ENCODE assay signal across 1 cellular context in genomic region chr16:27625050-27625697, GRCh38.
TF ChIP-seq lines count a peak whose summit lies in the region.

No MANE protein-coding gene starts in this region.

TF ChIP-seq in HepG2, 621 proteins besides CTCF, POLR2A, EP300 and RAD21 (continued from another document and continues in another):
- TF ChIP-seq, protein P1, sequence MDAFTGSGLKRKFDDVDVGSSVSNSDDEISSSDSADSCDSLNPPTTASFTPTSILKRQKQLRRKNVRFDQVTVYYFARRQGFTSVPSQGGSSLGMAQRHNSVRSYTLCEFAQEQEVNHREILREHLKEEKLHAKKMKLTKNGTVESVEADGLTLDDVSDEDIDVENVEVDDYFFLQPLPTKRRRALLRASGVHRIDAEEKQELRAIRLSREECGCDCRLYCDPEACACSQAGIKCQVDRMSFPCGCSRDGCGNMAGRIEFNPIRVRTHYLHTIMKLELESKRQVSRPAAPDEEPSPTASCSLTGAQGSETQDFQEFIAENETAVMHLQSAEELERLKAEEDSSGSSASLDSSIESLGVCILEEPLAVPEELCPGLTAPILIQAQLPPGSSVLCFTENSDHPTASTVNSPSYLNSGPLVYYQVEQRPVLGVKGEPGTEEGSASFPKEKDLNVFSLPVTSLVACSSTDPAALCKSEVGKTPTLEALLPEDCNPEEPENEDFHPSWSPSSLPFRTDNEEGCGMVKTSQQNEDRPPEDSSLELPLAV (CRISPR knock-in tag; conservative IDR thresholded peaks at IDR 0.05; ENCODE audit: low read depth) = no peak
- TF ChIP-seq HINFP (CRISPR knock-in tag; IDR thresholded peaks at IDR 0.05; ENCODE audit: low read depth) = no peak
- peak; percentile 85 for TF ChIP-seq CEBPG (CRISPR knock-in tag; IDR thresholded peaks at IDR 0.05)
- TF ChIP-seq HDAC2 (CRISPR knock-in tag; IDR thresholded peaks at IDR 0.05) = peak; percentile 32; the same call in 1 of the 2 replicates
- 0 out of 2 replicates have a peak, but pooled peaks have one; percentile 12 for TF ChIP-seq FOXK2 (IDR thresholded peaks at IDR 0.05)
- peak; percentile 58; the same call in 1 of the 2 replicates for TF ChIP-seq CHD4 (IDR thresholded peaks at IDR 0.05; ENCODE audit: borderline replicate concordance, low read length)
- TF ChIP-seq, protein P2, sequence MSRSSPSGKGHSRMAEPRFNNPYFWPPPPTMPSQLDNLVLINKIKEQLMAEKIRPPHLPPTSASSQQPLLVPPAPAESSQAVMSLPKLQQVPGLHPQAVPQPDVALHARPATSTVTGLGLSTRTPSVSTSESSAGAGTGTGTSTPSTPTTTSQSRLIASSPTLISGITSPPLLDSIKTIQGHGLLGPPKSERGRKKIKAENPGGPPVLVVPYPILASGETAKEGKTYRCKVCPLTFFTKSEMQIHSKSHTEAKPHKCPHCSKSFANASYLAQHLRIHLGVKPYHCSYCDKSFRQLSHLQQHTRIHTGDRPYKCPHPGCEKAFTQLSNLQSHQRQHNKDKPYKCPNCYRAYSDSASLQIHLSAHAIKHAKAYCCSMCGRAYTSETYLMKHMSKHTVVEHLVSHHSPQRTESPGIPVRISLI (CRISPR knock-in tag; IDR thresholded peaks at IDR 0.05; ENCODE audit: borderline replicate concordance) = no peak
- peak; percentile 58; the same call in 1 of the 2 replicates for TF ChIP-seq ETV5 (CRISPR knock-in tag; IDR thresholded peaks at IDR 0.05; ENCODE audit: borderline replicate concordance)
- TF ChIP-seq ZNF207 (IDR thresholded peaks at IDR 0.05; ENCODE audit: borderline replicate concordance) = no peak
- TF ChIP-seq ZNF180 (CRISPR knock-in tag; IDR thresholded peaks at IDR 0.05; ENCODE audit: borderline replicate concordance, low read depth) = no peak
- TF ChIP-seq, protein P3, sequence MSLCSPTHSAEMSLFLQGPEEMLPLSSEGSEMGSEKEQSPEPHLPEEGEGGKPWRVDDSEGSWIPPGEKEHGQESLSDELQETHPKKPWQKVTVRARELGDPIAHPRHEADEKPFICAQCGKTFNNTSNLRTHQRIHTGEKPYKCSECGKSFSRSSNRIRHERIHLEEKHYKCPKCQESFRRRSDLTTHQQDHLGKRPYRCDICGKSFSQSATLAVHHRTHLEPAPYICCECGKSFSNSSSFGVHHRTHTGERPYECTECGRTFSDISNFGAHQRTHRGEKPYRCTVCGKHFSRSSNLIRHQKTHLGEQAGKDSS (CRISPR knock-in tag; IDR thresholded peaks at IDR 0.05; ENCODE audit: borderline replicate concordance, low read depth) = no peak
- TF ChIP-seq NPAS2 (CRISPR knock-in tag; IDR thresholded peaks at IDR 0.05; ENCODE audit: borderline replicate concordance) = no peak
- TF ChIP-seq ZNF280B (CRISPR knock-in tag; IDR thresholded peaks at IDR 0.05; ENCODE audit: borderline replicate concordance) = no peak
- TF ChIP-seq, protein P4, sequence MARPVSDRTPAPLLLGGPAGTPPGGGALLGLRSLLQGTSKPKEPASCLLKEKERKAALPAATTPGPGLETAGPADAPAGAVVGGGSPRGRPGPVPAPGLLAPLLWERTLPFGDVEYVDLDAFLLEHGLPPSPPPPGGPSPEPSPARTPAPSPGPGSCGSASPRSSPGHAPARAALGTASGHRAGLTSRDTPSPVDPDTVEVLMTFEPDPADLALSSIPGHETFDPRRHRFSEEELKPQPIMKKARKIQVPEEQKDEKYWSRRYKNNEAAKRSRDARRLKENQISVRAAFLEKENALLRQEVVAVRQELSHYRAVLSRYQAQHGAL (CRISPR knock-in tag; IDR thresholded peaks at IDR 0.05; ENCODE audit: not compliant biosample characterization) = no peak
- TF ChIP-seq ZNF234 (CRISPR knock-in tag; conservative IDR thresholded peaks at IDR 0.05) = no peak
- TF ChIP-seq, protein P5, sequence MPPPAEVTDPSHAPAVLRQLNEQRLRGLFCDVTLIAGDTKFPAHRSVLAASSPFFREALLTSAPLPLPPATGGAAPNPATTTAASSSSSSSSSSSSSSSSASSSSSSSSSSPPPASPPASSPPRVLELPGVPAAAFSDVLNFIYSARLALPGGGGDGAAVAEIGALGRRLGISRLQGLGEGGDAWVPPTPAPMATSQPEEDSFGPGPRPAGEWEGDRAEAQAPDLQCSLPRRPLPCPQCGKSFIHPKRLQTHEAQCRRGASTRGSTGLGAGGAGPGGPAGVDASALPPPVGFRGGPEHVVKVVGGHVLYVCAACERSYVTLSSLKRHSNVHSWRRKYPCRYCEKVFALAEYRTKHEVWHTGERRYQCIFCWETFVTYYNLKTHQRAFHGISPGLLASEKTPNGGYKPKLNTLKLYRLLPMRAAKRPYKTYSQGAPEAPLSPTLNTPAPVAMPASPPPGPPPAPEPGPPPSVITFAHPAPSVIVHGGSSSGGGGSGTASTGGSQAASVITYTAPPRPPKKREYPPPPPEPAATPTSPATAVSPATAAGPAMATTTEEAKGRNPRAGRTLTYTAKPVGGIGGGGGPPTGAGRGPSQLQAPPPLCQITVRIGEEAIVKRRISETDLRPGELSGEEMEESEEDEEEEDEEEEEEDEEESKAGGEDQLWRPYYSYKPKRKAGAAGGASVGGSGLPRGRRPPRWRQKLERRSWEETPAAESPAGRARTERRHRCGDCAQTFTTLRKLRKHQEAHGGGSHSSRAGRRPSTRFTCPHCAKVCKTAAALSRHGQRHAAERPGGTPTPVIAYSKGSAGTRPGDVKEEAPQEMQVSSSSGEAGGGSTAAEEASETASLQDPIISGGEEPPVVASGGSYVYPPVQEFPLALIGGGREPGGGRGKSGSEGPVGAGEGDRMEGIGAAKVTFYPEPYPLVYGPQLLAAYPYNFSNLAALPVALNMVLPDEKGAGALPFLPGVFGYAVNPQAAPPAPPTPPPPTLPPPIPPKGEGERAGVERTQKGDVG (CRISPR knock-in tag; IDR thresholded peaks at IDR 0.05; ENCODE audit: borderline replicate concordance) = no peak
- TF ChIP-seq, protein P6, sequence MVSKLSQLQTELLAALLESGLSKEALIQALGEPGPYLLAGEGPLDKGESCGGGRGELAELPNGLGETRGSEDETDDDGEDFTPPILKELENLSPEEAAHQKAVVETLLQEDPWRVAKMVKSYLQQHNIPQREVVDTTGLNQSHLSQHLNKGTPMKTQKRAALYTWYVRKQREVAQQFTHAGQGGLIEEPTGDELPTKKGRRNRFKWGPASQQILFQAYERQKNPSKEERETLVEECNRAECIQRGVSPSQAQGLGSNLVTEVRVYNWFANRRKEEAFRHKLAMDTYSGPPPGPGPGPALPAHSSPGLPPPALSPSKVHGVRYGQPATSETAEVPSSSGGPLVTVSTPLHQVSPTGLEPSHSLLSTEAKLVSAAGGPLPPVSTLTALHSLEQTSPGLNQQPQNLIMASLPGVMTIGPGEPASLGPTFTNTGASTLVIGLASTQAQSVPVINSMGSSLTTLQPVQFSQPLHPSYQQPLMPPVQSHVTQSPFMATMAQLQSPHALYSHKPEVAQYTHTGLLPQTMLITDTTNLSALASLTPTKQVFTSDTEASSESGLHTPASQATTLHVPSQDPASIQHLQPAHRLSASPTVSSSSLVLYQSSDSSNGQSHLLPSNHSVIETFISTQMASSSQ (IDR thresholded peaks at IDR 0.05; ENCODE audit: low read depth) = no peak
- TF ChIP-seq, protein P6 (CRISPR knock-in tag; IDR thresholded peaks at IDR 0.05; ENCODE audit: borderline replicate concordance) = 0 out of 2 replicates have a peak, but pooled peaks have one; percentile 18
- TF ChIP-seq TSC22D2 (CRISPR knock-in tag; IDR thresholded peaks at IDR 0.05; ENCODE audit: borderline replicate concordance) = no peak
- TF ChIP-seq, protein P7, sequence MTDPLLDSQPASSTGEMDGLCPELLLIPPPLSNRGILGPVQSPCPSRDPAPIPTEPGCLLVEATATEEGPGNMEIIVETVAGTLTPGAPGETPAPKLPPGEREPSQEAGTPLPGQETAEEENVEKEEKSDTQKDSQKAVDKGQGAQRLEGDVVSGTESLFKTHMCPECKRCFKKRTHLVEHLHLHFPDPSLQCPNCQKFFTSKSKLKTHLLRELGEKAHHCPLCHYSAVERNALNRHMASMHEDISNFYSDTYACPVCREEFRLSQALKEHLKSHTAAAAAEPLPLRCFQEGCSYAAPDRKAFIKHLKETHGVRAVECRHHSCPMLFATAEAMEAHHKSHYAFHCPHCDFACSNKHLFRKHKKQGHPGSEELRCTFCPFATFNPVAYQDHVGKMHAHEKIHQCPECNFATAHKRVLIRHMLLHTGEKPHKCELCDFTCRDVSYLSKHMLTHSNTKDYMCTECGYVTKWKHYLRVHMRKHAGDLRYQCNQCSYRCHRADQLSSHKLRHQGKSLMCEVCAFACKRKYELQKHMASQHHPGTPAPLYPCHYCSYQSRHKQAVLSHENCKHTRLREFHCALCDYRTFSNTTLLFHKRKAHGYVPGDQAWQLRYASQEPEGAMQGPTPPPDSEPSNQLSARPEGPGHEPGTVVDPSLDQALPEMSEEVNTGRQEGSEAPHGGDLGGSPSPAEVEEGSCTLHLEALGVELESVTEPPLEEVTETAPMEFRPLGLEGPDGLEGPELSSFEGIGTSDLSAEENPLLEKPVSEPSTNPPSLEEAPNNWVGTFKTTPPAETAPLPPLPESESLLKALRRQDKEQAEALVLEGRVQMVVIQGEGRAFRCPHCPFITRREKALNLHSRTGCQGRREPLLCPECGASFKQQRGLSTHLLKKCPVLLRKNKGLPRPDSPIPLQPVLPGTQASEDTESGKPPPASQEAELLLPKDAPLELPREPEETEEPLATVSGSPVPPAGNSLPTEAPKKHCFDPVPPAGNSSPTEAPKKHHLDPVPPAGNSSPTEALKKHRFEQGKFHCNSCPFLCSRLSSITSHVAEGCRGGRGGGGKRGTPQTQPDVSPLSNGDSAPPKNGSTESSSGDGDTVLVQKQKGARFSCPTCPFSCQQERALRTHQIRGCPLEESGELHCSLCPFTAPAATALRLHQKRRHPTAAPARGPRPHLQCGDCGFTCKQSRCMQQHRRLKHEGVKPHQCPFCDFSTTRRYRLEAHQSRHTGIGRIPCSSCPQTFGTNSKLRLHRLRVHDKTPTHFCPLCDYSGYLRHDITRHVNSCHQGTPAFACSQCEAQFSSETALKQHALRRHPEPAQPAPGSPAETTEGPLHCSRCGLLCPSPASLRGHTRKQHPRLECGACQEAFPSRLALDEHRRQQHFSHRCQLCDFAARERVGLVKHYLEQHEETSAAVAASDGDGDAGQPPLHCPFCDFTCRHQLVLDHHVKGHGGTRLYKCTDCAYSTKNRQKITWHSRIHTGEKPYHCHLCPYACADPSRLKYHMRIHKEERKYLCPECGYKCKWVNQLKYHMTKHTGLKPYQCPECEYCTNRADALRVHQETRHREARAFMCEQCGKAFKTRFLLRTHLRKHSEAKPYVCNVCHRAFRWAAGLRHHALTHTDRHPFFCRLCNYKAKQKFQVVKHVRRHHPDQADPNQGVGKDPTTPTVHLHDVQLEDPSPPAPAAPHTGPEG (CRISPR knock-in tag; IDR thresholded peaks at IDR 0.05) = 0 out of 2 replicates have a peak, but pooled peaks have one; percentile 30
- TF ChIP-seq ZNF274 (CRISPR knock-in tag; IDR thresholded peaks at IDR 0.05) = no peak
- no peak for TF ChIP-seq ZNF749 (CRISPR knock-in tag; IDR thresholded peaks at IDR 0.05; ENCODE audit: borderline replicate concordance)
- TF ChIP-seq, protein P8, sequence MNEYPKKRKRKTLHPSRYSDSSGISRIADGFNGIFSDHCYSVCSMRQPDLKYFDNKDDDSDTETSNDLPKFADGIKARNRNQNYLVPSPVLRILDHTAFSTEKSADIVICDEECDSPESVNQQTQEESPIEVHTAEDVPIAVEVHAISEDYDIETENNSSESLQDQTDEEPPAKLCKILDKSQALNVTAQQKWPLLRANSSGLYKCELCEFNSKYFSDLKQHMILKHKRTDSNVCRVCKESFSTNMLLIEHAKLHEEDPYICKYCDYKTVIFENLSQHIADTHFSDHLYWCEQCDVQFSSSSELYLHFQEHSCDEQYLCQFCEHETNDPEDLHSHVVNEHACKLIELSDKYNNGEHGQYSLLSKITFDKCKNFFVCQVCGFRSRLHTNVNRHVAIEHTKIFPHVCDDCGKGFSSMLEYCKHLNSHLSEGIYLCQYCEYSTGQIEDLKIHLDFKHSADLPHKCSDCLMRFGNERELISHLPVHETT (CRISPR knock-in tag; conservative IDR thresholded peaks at IDR 0.05) = no peak
- 0 out of 2 replicates have a peak, but pooled peaks have one; percentile 24 for TF ChIP-seq GFI1 (CRISPR knock-in tag; IDR thresholded peaks at IDR 0.05; ENCODE audit: borderline replicate concordance)
- TF ChIP-seq NBN (conservative IDR thresholded peaks at IDR 0.05) = no peak
